9 cellular contexts compared by ENCODE assay signal in the genomic region with DNA sequence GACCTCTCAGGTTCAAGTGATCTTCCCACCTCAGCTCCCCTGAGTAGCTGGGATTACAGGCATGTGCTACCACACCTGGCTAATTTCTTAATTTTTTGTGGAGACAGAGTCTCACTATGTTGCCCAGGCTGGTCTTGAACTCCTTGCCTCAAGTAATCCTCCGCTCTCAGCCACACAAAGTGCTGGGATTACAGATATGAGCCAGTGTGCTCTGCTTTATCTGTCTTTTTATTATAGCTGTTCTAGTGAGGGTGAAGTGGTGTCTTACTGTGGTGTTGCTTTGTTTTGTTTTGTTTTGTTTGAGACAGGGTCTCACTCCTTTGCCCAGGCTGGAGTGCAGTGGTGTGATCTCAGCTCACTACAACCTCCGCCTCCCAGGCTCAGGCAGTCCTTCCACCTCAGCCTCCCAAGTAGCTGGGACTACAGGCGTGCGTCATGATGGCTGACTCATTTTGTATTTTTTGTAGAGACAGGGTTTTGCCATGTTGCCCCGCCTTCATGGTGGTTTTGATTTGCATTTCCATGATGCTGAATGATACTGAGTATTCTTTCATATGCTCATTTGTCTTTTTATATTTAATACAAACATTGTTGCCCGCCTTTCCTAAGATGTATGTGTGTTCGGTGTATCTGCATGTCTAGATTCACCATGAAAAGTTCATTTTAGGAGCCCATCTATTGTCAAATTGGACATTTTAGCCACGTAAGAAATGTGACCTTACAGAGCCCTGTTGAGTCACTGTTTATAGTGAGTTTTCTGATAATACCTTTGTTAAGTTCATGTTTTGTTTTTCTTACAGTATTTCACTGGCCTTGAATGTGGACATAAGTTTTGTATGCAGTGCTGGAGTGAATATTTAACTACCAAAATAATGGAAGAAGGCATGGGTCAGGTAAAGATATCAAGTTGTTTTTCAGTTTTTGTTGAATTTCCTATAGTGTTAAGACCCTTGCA.
DNase-seq lines count a peak whose midpoint lies in the region; ATAC-seq and TF ChIP-seq lines count a peak whose summit lies in the region.
"Had no signal": no experiment of that assay in that cellular context is flagged by ENCODE, and none has a peak within 500 bp of the region (broad histone marks: within the 10 kb centered on the region; RNA-seq: fewer than 3 reads in every experiment).

No MANE protein-coding gene starts in this region.

- H2AFZ ChIP-seq in PC-3 (ENCODE audit: low read length): no peak overlapping the region

- peaks cover 38% of the 10 kb centered on the region; the same call in 1 of the 2 replicates for H3K79me2 ChIP-seq in PC-3 (ENCODE audit: low read length)

- POLR2A ChIA-PET in PC-3 (lab: Charles Lee; ENCODE audit: unreplicated experiment): no interaction called here

- peaks cover 4% of the 10 kb centered on the region; the same call in 1 of the 2 replicates for H3K36me3 ChIP-seq in PC-3 (ENCODE audit: low read depth, low read length)

- no peaks in the 10 kb centered on the region for H3K27me3 ChIP-seq in PC-3 (ENCODE audit: low read length)
- H3K27me3 ChIP-seq: tibial nerve had no signal

- TF ChIP-seq CTCF in PC-3 (conservative IDR thresholded peaks at IDR 0.05; ENCODE audit: low read depth, low read length) (no peak), fibroblast of villous mesenchyme (IDR thresholded peaks at IDR 0.05; ENCODE audit: insufficient read depth, low read depth, low read length) (no peak)

- peaks cover 17% of the 10 kb centered on the region for H3K4me1 Mint-ChIP-seq in activated T-helper 1 cell treated with anti-CD3 and anti-CD28 coated beads, Interleukin-12 subunit alpha, Interleukin-12 subunit beta, Interleukin-2, Interleukin-4 antibody, amounts not matched to agents 30 ng/mL and 10 ng/mL and 1 ng/mL, durations not matched to agents 14 hours and 24 hours and 36 hours (ENCODE audit: low read depth)
- H3K4me1 Mint-ChIP-seq: neural crest cell had no signal

- H3K27ac Mint-ChIP-seq in activated T-helper 1 cell treated with anti-CD3 and anti-CD28 coated beads, Interleukin-12 subunit alpha, Interleukin-12 subunit beta, Interleukin-2, Interleukin-4 antibody, amounts not matched to agents 30 ng/mL and 10 ng/mL and 1 ng/mL, durations not matched to agents 14 hours and 24 hours and 36 hours: peak overlapping the region; percentile 41

- peak; percentile 36 for DNase-seq in PC-3
- DNase-seq in activated T-helper 1 cell treated with anti-CD3 and anti-CD28 coated beads, Interleukin-12 subunit alpha, Interleukin-12 subunit beta, Interleukin-2, Interleukin-4 antibody, amounts not matched to agents 30 ng/mL and 10 ng/mL and 1 ng/mL, durations not matched to agents 14 hours and 24 hours and 36 hours (ENCODE audit: low spot score): no peak
- peak; percentile 64 for DNase-seq in fibroblast of villous mesenchyme (ENCODE audit: low read depth)
- peak; percentile 14 for DNase-seq in stimulated activated CD8-positive, alpha-beta memory T cell treated with anti-CD3 and anti-CD28 coated beads, Interleukin-7, amount 100 ng/mL, for 24 hours (ENCODE audit: low read depth)

- CTCF ChIA-PET in PC-3 (lab: Charles Lee): no interaction called here

- no peaks in the 10 kb centered on the region for H3K27me3 Mint-ChIP-seq in activated T-helper 1 cell treated with anti-CD3 and anti-CD28 coated beads, Interleukin-12 subunit alpha, Interleukin-12 subunit beta, Interleukin-2, Interleukin-4 antibody, amounts not matched to agents 30 ng/mL and 10 ng/mL and 1 ng/mL, durations not matched to agents 14 hours and 24 hours and 36 hours (ENCODE audit: insufficient read depth)

- peaks cover 6% of the 10 kb centered on the region for H4K20me1 ChIP-seq in PC-3 (ENCODE audit: low read length)

- no peaks in the 10 kb centered on the region for H3F3A ChIP-seq in PC-3 (ENCODE audit: low read length, unreplicated experiment)

- ATAC-seq in PC-3 (peak; percentile 49; the same call in 1 of the 2 replicates), HG02571 (IDR thresholded peaks at IDR 0.05; ENCODE audit: unreplicated experiment) (no peak), HG02885 (IDR thresholded peaks at IDR 0.05; ENCODE audit: poor library complexity, unreplicated experiment) (no peak), GM19397 (IDR thresholded peaks at IDR 0.05; ENCODE audit: unreplicated experiment) (no peak)

- H3K9me3 ChIP-seq in PC-3 (ENCODE audit: low read length): no peaks in the 10 kb centered on the region
- H3K9me3 ChIP-seq: tibial nerve had no signal

- H3K36me3 Mint-ChIP-seq in activated T-helper 1 cell treated with anti-CD3 and anti-CD28 coated beads, Interleukin-12 subunit alpha, Interleukin-12 subunit beta, Interleukin-2, Interleukin-4 antibody, amounts not matched to agents 30 ng/mL and 10 ng/mL and 1 ng/mL, durations not matched to agents 14 hours and 24 hours and 36 hours (ENCODE audit: low read depth): peaks cover 20% of the 10 kb centered on the region

- no peaks in the 10 kb centered on the region for H3K9me2 ChIP-seq in PC-3 (replicated peaks; ENCODE audit: low read length)

- no TSS peak for BruUV-seq in PC-3 (replicated peaks; lab: Mats Ljungman, UMichigan)

- H3K9ac ChIP-seq in PC-3 (ENCODE audit: low read length): no peak overlapping the region

- intact Hi-C loops in PC-3 (cut with micrococcal nuclease): no loop called here
- intact Hi-C loops in activated T-helper 1 cell treated with anti-CD3 and anti-CD28 coated beads, Interleukin-12 subunit alpha, Interleukin-12 subunit beta, Interleukin-2, Interleukin-4 antibody, amounts not matched to agents 30 ng/mL and 10 ng/mL and 1 ng/mL, durations not matched to agents 14 hours and 24 hours and 36 hours (cut with micrococcal nuclease): loop anchor here (2.0 kb wide), 1 partner anchor 80 kb away; a partner anchor contains a TSS

- H3K9me3 Mint-ChIP-seq in activated T-helper 1 cell treated with anti-CD3 and anti-CD28 coated beads, Interleukin-12 subunit alpha, Interleukin-12 subunit beta, Interleukin-2, Interleukin-4 antibody, amounts not matched to agents 30 ng/mL and 10 ng/mL and 1 ng/mL, durations not matched to agents 14 hours and 24 hours and 36 hours: no peaks in the 10 kb centered on the region
- H3K9me3 Mint-ChIP-seq: neural crest cell had no signal

- 0 out of 2 replicates have a peak overlapping the region, but pooled peaks have one; percentile 15 for H3K27ac ChIP-seq in PC-3 (ENCODE audit: low read length)
- H3K27ac ChIP-seq: tibial nerve had no signal

- H3K4me1 ChIP-seq in PC-3 (ENCODE audit: insufficient read depth, low read length): no peaks in the 10 kb centered on the region
- H3K4me1 ChIP-seq: tibial nerve had no signal

- H3K4me3 Mint-ChIP-seq in activated T-helper 1 cell treated with anti-CD3 and anti-CD28 coated beads, Interleukin-12 subunit alpha, Interleukin-12 subunit beta, Interleukin-2, Interleukin-4 antibody, amounts not matched to agents 30 ng/mL and 10 ng/mL and 1 ng/mL, durations not matched to agents 14 hours and 24 hours and 36 hours: no peak overlapping the region
- H3K4me3 Mint-ChIP-seq: neural crest cell had no signal

- H3K4me3 ChIP-seq in PC-3 (ENCODE audit: low read length): no peak overlapping the region
- H3K4me3 ChIP-seq in fibroblast of villous mesenchyme (ENCODE audit: low read depth, low read length): no peak overlapping the region
- H3K4me3 ChIP-seq: tibial nerve had no signal

- no peak overlapping the region for H3K4me2 ChIP-seq in PC-3 (ENCODE audit: low read length)
